29 cellular contexts compared by ENCODE assay signal in the genomic region with DNA sequence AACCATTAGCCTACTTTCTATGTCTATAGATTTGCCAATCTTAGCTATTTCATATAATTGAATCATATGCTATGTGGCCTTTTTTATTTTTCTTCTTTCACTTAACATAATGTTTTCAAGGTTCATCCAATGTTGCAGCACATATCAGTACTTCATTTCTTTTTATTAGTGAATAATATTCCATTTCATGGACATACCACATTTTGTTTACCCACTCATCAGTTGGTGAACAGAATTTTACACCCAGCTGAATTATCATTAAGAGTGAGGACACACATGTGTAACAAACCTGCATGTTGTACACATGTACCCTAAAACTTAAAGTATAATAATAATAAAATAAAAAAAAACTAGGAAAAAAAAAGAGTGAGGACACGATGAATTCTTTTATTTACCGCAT.
"Had no signal": no experiment of that assay in that cellular context is flagged by ENCODE, and none has a peak within 500 bp of the region (broad histone marks: within the 10 kb centered on the region; RNA-seq: fewer than 3 reads in every experiment).

No MANE protein-coding gene starts in this region.

- H3K36me3 ChIP-seq: stomach, suprapubic skin, thoracic aorta, thyroid gland, tibial artery, tibial nerve, transverse colon, upper lobe of left lung, upper lobe of right lung, uterus, vagina had no signal

- H3K36me3 Mint-ChIP-seq: stimulated activated effector memory CD8-positive, alpha-beta T cell treated with anti-CD3 and anti-CD28 coated beads, Interleukin-12 subunit alpha, Interleukin-12 subunit beta, amount 100 ng/mL, for 72 hours; stimulated activated memory B cell treated with anti-CD40 and anti-IgM and Interleukin-4, amounts not matched to agents 10 μg/mL and 1 μg/mL and 100 μg/mL, for 72 hours; type B pancreatic cell had no signal

- H3K27me3 ChIP-seq: stomach, suprapubic skin, testis, thyroid gland, tibial artery, tibial nerve, transverse colon, upper lobe of left lung, upper lobe of right lung, uterus, vagina had no signal

- H3K4me3 Mint-ChIP-seq: stimulated activated effector memory CD8-positive, alpha-beta T cell treated with anti-CD3 and anti-CD28 coated beads, Interleukin-12 subunit alpha, Interleukin-12 subunit beta, amount 100 ng/mL, for 72 hours; stimulated activated memory B cell treated with anti-CD40 and anti-IgM and Interleukin-4, amounts not matched to agents 10 μg/mL and 1 μg/mL and 100 μg/mL, for 72 hours; stimulated activated naive B cell treated with anti-CD40 and anti-IgM and Interleukin-4, amounts not matched to agents 10 μg/mL and 1 μg/mL and 100 μg/mL, for 72 hours; stimulated activated naive CD8-positive, alpha-beta T cell treated with anti-CD3 and anti-CD28 coated beads, Interleukin-15, amount 100 ng/mL, for 72 hours; stimulated activated naive CD8-positive, alpha-beta T cell treated with anti-CD3 and anti-CD28 coated beads, Interleukin-15, Interleukin-2, amounts not matched to agents 100 ng/mL and 50 ng/mL, for 24 hours; type B pancreatic cell had no signal

- H3K9me3 Mint-ChIP-seq: type B pancreatic cell had no signal

- H3K4me3 ChIP-seq: stomach, suprapubic skin, testis, thoracic aorta, thyroid gland, tibial artery, tibial nerve, transverse colon, upper lobe of left lung, upper lobe of right lung, uterus, vagina had no signal

- DNase-seq: stimulated activated CD4-positive, alpha-beta T cell treated with anti-CD3 and anti-CD28 coated beads, Interleukin-2, amount 100 ng/mL, for 48 hours; stimulated activated CD4-positive, alpha-beta T cell treated with anti-CD3 and anti-CD28 coated beads, Interleukin-4, amount 100 ng/mL, for 1 hour; stimulated activated CD4-positive, alpha-beta T cell treated with anti-CD3 and anti-CD28 coated beads, Interleukin-4, amount 100 ng/mL, for 24 hours; stimulated activated CD4-positive, alpha-beta T cell treated with anti-CD3 and anti-CD28 coated beads, Interleukin-4, amount 100 ng/mL, for 4 hours; stimulated activated CD8-positive, alpha-beta memory T cell treated with anti-CD3 and anti-CD28 coated beads, Interleukin-4, amount 100 ng/mL, for 48 hours; stimulated activated naive B cell treated with anti-CD40 and anti-IgM and Interleukin-4, amounts not matched to agents 10 μg/mL and 1 μg/mL and 100 μg/mL, for 72 hours; stimulated activated naive CD4-positive, alpha-beta T cell; stimulated activated naive CD4-positive, alpha-beta T cell treated with Interleukin-2 at 50 U/mL for 16 hours; stimulated activated naive CD8-positive, alpha-beta T cell treated with anti-CD3 and anti-CD28 coated beads, Interleukin-15, amount 100 ng/mL, for 72 hours; stimulated activated naive CD8-positive, alpha-beta T cell treated with anti-CD3 and anti-CD28 coated beads, Interleukin-15, Interleukin-2, amounts not matched to agents 100 U/mL and 50 U/mL, for 24 hours; stomach; substantia nigra; testis; thyroid gland; tibial artery; transverse colon; trophoblast cell; upper lobe of left lung; upper lobe of right lung; uterus had no signal

- FAIRE-seq: urothelium cell line had no signal

- H3K27me3 Mint-ChIP-seq: type B pancreatic cell had no signal

- H3K4me1 Mint-ChIP-seq: stimulated activated effector memory CD8-positive, alpha-beta T cell treated with anti-CD3 and anti-CD28 coated beads, Interleukin-12 subunit alpha, Interleukin-12 subunit beta, amount 100 ng/mL, for 72 hours; stimulated activated memory B cell treated with anti-CD40 and anti-IgM and Interleukin-4, amounts not matched to agents 10 μg/mL and 1 μg/mL and 100 μg/mL, for 72 hours had no signal

- H3K9me3 ChIP-seq: suprapubic skin, testis, thyroid gland, upper lobe of left lung, upper lobe of right lung, uterus, vagina had no signal

- H3K27ac Mint-ChIP-seq: stimulated activated effector memory CD8-positive, alpha-beta T cell treated with anti-CD3 and anti-CD28 coated beads, Interleukin-12 subunit alpha, Interleukin-12 subunit beta, amount 100 ng/mL, for 72 hours; stimulated activated memory B cell treated with anti-CD40 and anti-IgM and Interleukin-4, amounts not matched to agents 10 μg/mL and 1 μg/mL and 100 μg/mL, for 72 hours; stimulated activated naive B cell treated with anti-CD40 and anti-IgM and Interleukin-4, amounts not matched to agents 10 μg/mL and 1 μg/mL and 100 μg/mL, for 72 hours; stimulated activated naive CD8-positive, alpha-beta T cell treated with anti-CD3 and anti-CD28 coated beads, Interleukin-15, amount 100 ng/mL, for 72 hours; stimulated activated naive CD8-positive, alpha-beta T cell treated with anti-CD3 and anti-CD28 coated beads, Interleukin-15, Interleukin-2, amounts not matched to agents 100 ng/mL and 50 ng/mL, for 24 hours; type B pancreatic cell had no signal

- ATAC-seq: stimulated activated effector memory CD8-positive, alpha-beta T cell treated with anti-CD3 and anti-CD28 coated beads, Interleukin-12 subunit alpha, Interleukin-12 subunit beta, amount 100 ng/mL, for 72 hours; stimulated activated memory B cell treated with anti-CD40 and anti-IgM and Interleukin-4, amounts not matched to agents 10 μg/mL and 1 μg/mL and 100 μg/mL, for 72 hours; stimulated activated naive B cell treated with anti-CD40 and anti-IgM and Interleukin-4, amounts not matched to agents 10 μg/mL and 1 μg/mL and 100 μg/mL, for 72 hours; stimulated activated naive CD8-positive, alpha-beta T cell treated with anti-CD3 and anti-CD28 coated beads, Interleukin-15, amount 100 ng/mL, for 72 hours; stimulated activated naive CD8-positive, alpha-beta T cell treated with anti-CD3 and anti-CD28 coated beads, Interleukin-15, Interleukin-2, amounts not matched to agents 100 U/mL and 50 U/mL, for 24 hours; upper lobe of right lung had no signal

- H3K4me1 ChIP-seq: stomach, suprapubic skin, testis, thyroid gland, tibial artery, tibial nerve, transverse colon, upper lobe of left lung, upper lobe of right lung, uterus, vagina had no signal

- H3K27ac ChIP-seq: stomach, suprapubic skin, testis, thoracic aorta, thyroid gland, tibial artery, tibial nerve, transverse colon, upper lobe of left lung, upper lobe of right lung, uterus, vagina had no signal
